15 cellular contexts compared by ENCODE assay signal in genomic region chr3:140007081-140007480, GRCh38.
"Had no signal": no experiment of that assay in that cellular context is flagged by ENCODE, and none has a peak within 500 bp of the region (broad histone marks: within the 10 kb centered on the region; RNA-seq: fewer than 3 reads in every experiment).

No MANE protein-coding gene starts in this region.

- H3K4me3 ChIP-seq: colonic mucosa, lung, neural progenitor cell, prostate gland, right atrium auricular region, stomach, testis, tibial artery had no signal

- DNase-seq: colonic mucosa; effector memory CD8-positive, alpha-beta T cell; erythroblast; kidney; naive thymus-derived CD4-positive, alpha-beta T cell; stimulated activated CD4-positive, alpha-beta T cell treated with anti-CD3 and anti-CD28 coated beads, Interleukin-2, amount 100 ng/mL, for 24 hours; stimulated activated CD4-positive, alpha-beta T cell treated with anti-CD3 and anti-CD28 coated beads, Interleukin-4, amount 100 ng/mL, for 24 hours; stimulated activated naive CD4-positive, alpha-beta T cell treated with Interleukin-2 at 50 U/mL for 16 hours; stomach; testis; tibial artery had no signal

- H3K36me3 ChIP-seq: colonic mucosa, neural progenitor cell, prostate gland, right atrium auricular region, stomach, tibial artery had no signal

- H3K27me3 ChIP-seq: colonic mucosa, neural progenitor cell, right atrium auricular region, stomach, testis, tibial artery had no signal

- H3K9me3 ChIP-seq: colonic mucosa, prostate gland, right atrium auricular region, stomach, testis, tibial artery had no signal

- H3K27ac ChIP-seq: colonic mucosa, neural progenitor cell, prostate gland, right atrium auricular region, stomach, testis, tibial artery had no signal

- H3K4me1 ChIP-seq: colonic mucosa, prostate gland, testis, tibial artery had no signal
